ENCODE assay signal across 35 cellular contexts in genomic region chr10:130834573-130834972, GRCh38.
"Had no signal": no experiment of that assay in that cellular context is flagged by ENCODE, and none has a peak within 500 bp of the region (broad histone marks: within the 10 kb centered on the region; RNA-seq: fewer than 3 reads in every experiment).

No MANE protein-coding gene starts in this region.

- H3K4me1 ChIP-seq: adrenal gland, ascending aorta had no signal

- H3K4me1 Mint-ChIP-seq: activated B cell treated with CpG ODN at 0.5 μM for 24 hours; activated CD4-positive, alpha-beta T cell treated with anti-CD3 and anti-CD28 coated beads, Interleukin-2, amount 10 ng/mL, durations not matched to agents 24 days and 14 days; activated naive CD8-positive, alpha-beta T cell treated with anti-CD3 and anti-CD28 coated beads for 36 hours; activated T-helper 17 cell treated with anti-CD3 and anti-CD28 coated beads, Interleukin-2, amount 50 U/mL, for 72 hours; central memory CD8-positive, alpha-beta T cell had no signal

- H3K9me3 Mint-ChIP-seq: activated B cell treated with CpG ODN at 0.5 μM for 24 hours; activated CD4-positive, alpha-beta T cell treated with anti-CD3 and anti-CD28 coated beads, Interleukin-2, amount 10 ng/mL, durations not matched to agents 24 days and 14 days; activated CD8-positive, alpha-beta T cell treated with anti-CD3 and anti-CD28 coated beads for 36 hours; activated naive CD4-positive, alpha-beta T cell treated with anti-CD3 and anti-CD28 coated beads, Interleukin-2, amount 50 U/mL, for 72 hours; activated naive CD8-positive, alpha-beta T cell treated with anti-CD3 and anti-CD28 coated beads for 36 hours; activated T-cell treated with anti-CD3 and anti-CD28 coated beads, Interleukin-2, amount 50 U/mL, for 4 hours; activated T-cell treated with anti-CD3 and anti-CD28 coated beads, Interleukin-2, amount 50 U/mL, for 72 hours; activated T-helper 1 cell treated with anti-CD3 and anti-CD28 coated beads, Interleukin-12 subunit alpha, Interleukin-12 subunit beta, Interleukin-2, Interleukin-4 antibody, amounts not matched to agents 30 ng/mL and 10 ng/mL and 1 ng/mL, durations not matched to agents 14 hours and 24 hours and 36 hours; central memory CD8-positive, alpha-beta T cell; T-helper 1 cell treated with Interleukin-12 subunit alpha and Interleukin-12 subunit beta and Interleukin-4 antibody, amounts not matched to agents 30 μg/mL and 1 μg/mL, for 36 hours had no signal

- H3K27ac ChIP-seq: adrenal gland, ascending aorta, cardiac muscle cell, VCaP had no signal

- H3K4me3 ChIP-seq: adrenal gland, ascending aorta, cardiac muscle cell had no signal

- DNase-seq: activated B cell treated with CpG ODN at 0.5 μM for 24 hours; activated CD4-positive, alpha-beta memory T cell treated with anti-CD3 and anti-CD28 coated beads for 36 hours; activated CD4-positive, alpha-beta T cell treated with anti-CD3 and anti-CD28 coated beads for 4 hours; activated CD4-positive, alpha-beta T cell treated with anti-CD3 and anti-CD28 coated beads, Interleukin-2, amount 10 ng/mL, durations not matched to agents 24 days and 14 days; activated CD4-positive, alpha-beta T cell treated with anti-CD3 and anti-CD28 coated beads, Interleukin-2, amount 50 U/mL, for 1 hour; activated CD4-positive, alpha-beta T cell treated with anti-CD3 and anti-CD28 coated beads, Interleukin-2, amount 50 U/mL, for 4 hours; activated CD4-positive, CD25-positive, alpha-beta regulatory T cell treated with anti-CD3 and anti-CD28 coated beads, Interleukin-2, amount 50 U/mL, for 72 hours; activated CD8-positive, alpha-beta memory T cell treated with anti-CD3 and anti-CD28 coated beads, Interleukin-2, amount 50 U/mL, for 4 hours; activated CD8-positive, alpha-beta T cell treated with anti-CD3 and anti-CD28 coated beads for 36 hours; activated effector memory CD4-positive, alpha-beta T cell treated with anti-CD3 and anti-CD28 coated beads, Interleukin-2, amount 50 U/mL, for 16 hours; activated gamma-delta T cell treated with Interleukin-2 at 50 U/mL for 16 hours; activated naive CD4-positive, alpha-beta T cell; activated naive CD4-positive, alpha-beta T cell treated with anti-CD3 and anti-CD28 coated beads for 36 hours; activated naive CD4-positive, alpha-beta T cell treated with anti-CD3 and anti-CD28 coated beads, Interleukin-2, amount 50 U/mL, for 16 hours; activated naive CD8-positive, alpha-beta T cell treated with anti-CD3 and anti-CD28 coated beads for 36 hours; activated T-cell treated with anti-CD3 and anti-CD28 coated beads for 4 hours; activated T-cell treated with anti-CD3 and anti-CD28 coated beads, Interleukin-2, amount 50 U/mL, for 1 hour; activated T-cell treated with anti-CD3 and anti-CD28 coated beads, Interleukin-2, amount 50 U/mL, for 4 hours; activated T-cell treated with anti-CD3 and anti-CD28 coated beads, Interleukin-2, amount 50 U/mL, for 72 hours; adrenal gland; amniotic stem cell; cerebellar nuclear complex; T-helper 1 cell; T-helper 2 cell; T-helper 9 cell had no signal

- H3K36me3 ChIP-seq: adrenal gland, ascending aorta, cardiac muscle cell had no signal

- H3K9me3 ChIP-seq: adrenal gland, ascending aorta had no signal

- H3K27me3 ChIP-seq: adrenal gland, ascending aorta, cardiac muscle cell had no signal

- ATAC-seq: activated CD8-positive, alpha-beta T cell treated with anti-CD3 and anti-CD28 coated beads for 36 hours; activated naive CD4-positive, alpha-beta T cell treated with anti-CD3 and anti-CD28 coated beads, Interleukin-2, amount 50 U/mL, for 72 hours; activated T-cell treated with anti-CD3 and anti-CD28 coated beads, Interleukin-2, amount 50 U/mL, for 4 hours; activated T-cell treated with anti-CD3 and anti-CD28 coated beads, Interleukin-2, amount 50 U/mL, for 72 hours; activated T-helper 17 cell treated with anti-CD3 and anti-CD28 coated beads, Interleukin-2, amount 50 U/mL, for 72 hours had no signal

- H3K36me3 Mint-ChIP-seq: activated CD4-positive, alpha-beta memory T cell treated with anti-CD3 and anti-CD28 coated beads for 36 hours; activated naive CD4-positive, alpha-beta T cell treated with anti-CD3 and anti-CD28 coated beads, Interleukin-2, amount 50 U/mL, for 72 hours; activated naive CD8-positive, alpha-beta T cell treated with anti-CD3 and anti-CD28 coated beads for 36 hours; brain had no signal

- H3K4me3 Mint-ChIP-seq: activated B cell treated with CpG ODN at 0.5 μM for 24 hours; activated CD4-positive, alpha-beta memory T cell treated with anti-CD3 and anti-CD28 coated beads for 36 hours; activated CD4-positive, alpha-beta T cell treated with anti-CD3 and anti-CD28 coated beads, Interleukin-2, amount 10 ng/mL, durations not matched to agents 24 days and 14 days; activated CD8-positive, alpha-beta T cell treated with anti-CD3 and anti-CD28 coated beads for 36 hours; activated naive CD4-positive, alpha-beta T cell treated with anti-CD3 and anti-CD28 coated beads for 36 hours; activated naive CD8-positive, alpha-beta T cell treated with anti-CD3 and anti-CD28 coated beads for 36 hours; activated T-cell treated with anti-CD3 and anti-CD28 coated beads, Interleukin-2, amount 50 U/mL, for 4 hours; activated T-cell treated with anti-CD3 and anti-CD28 coated beads, Interleukin-2, amount 50 U/mL, for 72 hours; activated T-helper 1 cell treated with anti-CD3 and anti-CD28 coated beads, Interleukin-12 subunit alpha, Interleukin-12 subunit beta, Interleukin-2, Interleukin-4 antibody, amounts not matched to agents 30 ng/mL and 10 ng/mL and 1 ng/mL, durations not matched to agents 14 hours and 24 hours and 36 hours; activated T-helper 17 cell treated with anti-CD3 and anti-CD28 coated beads, Interleukin-2, amount 50 U/mL, for 72 hours; brain; central memory CD8-positive, alpha-beta T cell; T-helper 1 cell treated with Interleukin-12 subunit alpha and Interleukin-12 subunit beta and Interleukin-4 antibody, amounts not matched to agents 30 μg/mL and 1 μg/mL, for 36 hours; T-helper 2 cell treated with Interferon-gamma antibody and Interleukin-4, amounts not matched to agents 5 μg/mL and 100 μg/mL, for 36 hours had no signal

- H3K27ac Mint-ChIP-seq: activated B cell treated with CpG ODN at 0.5 μM for 24 hours; activated CD4-positive, alpha-beta memory T cell treated with anti-CD3 and anti-CD28 coated beads for 36 hours; activated CD4-positive, alpha-beta T cell treated with anti-CD3 and anti-CD28 coated beads, Interleukin-2, amount 10 ng/mL, durations not matched to agents 24 days and 14 days; activated CD8-positive, alpha-beta T cell treated with anti-CD3 and anti-CD28 coated beads for 36 hours; activated naive CD4-positive, alpha-beta T cell treated with anti-CD3 and anti-CD28 coated beads for 36 hours; activated naive CD4-positive, alpha-beta T cell treated with anti-CD3 and anti-CD28 coated beads, Interleukin-2, amount 50 U/mL, for 72 hours; activated naive CD8-positive, alpha-beta T cell treated with anti-CD3 and anti-CD28 coated beads for 36 hours; activated T-cell treated with anti-CD3 and anti-CD28 coated beads, Interleukin-2, amount 50 U/mL, for 72 hours; activated T-helper 1 cell treated with anti-CD3 and anti-CD28 coated beads, Interleukin-12 subunit alpha, Interleukin-12 subunit beta, Interleukin-2, Interleukin-4 antibody, amounts not matched to agents 30 ng/mL and 10 ng/mL and 1 ng/mL, durations not matched to agents 14 hours and 24 hours and 36 hours; activated T-helper 17 cell treated with anti-CD3 and anti-CD28 coated beads, Interleukin-2, amount 50 U/mL, for 72 hours; T-helper 1 cell treated with Interleukin-12 subunit alpha and Interleukin-12 subunit beta and Interleukin-4 antibody, amounts not matched to agents 30 μg/mL and 1 μg/mL, for 36 hours; T-helper 2 cell treated with Interferon-gamma antibody and Interleukin-4, amounts not matched to agents 5 μg/mL and 100 μg/mL, for 36 hours had no signal

- H3K27me3 Mint-ChIP-seq: activated B cell treated with CpG ODN at 0.5 μM for 24 hours; activated CD4-positive, alpha-beta memory T cell treated with anti-CD3 and anti-CD28 coated beads for 36 hours; activated CD4-positive, alpha-beta T cell treated with anti-CD3 and anti-CD28 coated beads, Interleukin-2, amount 10 ng/mL, durations not matched to agents 24 days and 14 days; activated CD8-positive, alpha-beta T cell treated with anti-CD3 and anti-CD28 coated beads for 36 hours; activated naive CD8-positive, alpha-beta T cell treated with anti-CD3 and anti-CD28 coated beads for 36 hours; central memory CD8-positive, alpha-beta T cell had no signal
